In genomic region chr10:6320320-6321010, GRCh38 we compare ENCODE assay signal across 13 cellular contexts.
DNase-seq lines count a peak whose midpoint lies in the region; ATAC-seq and TF ChIP-seq lines count a peak whose summit lies in the region.
"Had no signal": no experiment of that assay in that cellular context is flagged by ENCODE, and none has a peak within 500 bp of the region (broad histone marks: within the 10 kb centered on the region; RNA-seq: fewer than 3 reads in every experiment).

No MANE protein-coding gene starts in this region.

- no peaks in the 10 kb centered on the region for H3K27me3 ChIP-seq in HAP-1 (ENCODE audit: low read depth)
- H3K27me3 ChIP-seq: pancreas, suprapubic skin had no signal

- H3K36me3 Mint-ChIP-seq in naive B cell (no peaks in the 10 kb centered on the region), type B pancreatic cell (no peaks in the 10 kb centered on the region)

- peak; percentile 81 for ATAC-seq in GM18868 (IDR thresholded peaks at IDR 0.05; ENCODE audit: unreplicated experiment)
- peak; percentile 97 for ATAC-seq in GM21576 (IDR thresholded peaks at IDR 0.05; ENCODE audit: unreplicated experiment)
- peak; percentile 89 for ATAC-seq in HG03432 (IDR thresholded peaks at IDR 0.05; ENCODE audit: unreplicated experiment)
- peak; percentile 98 for ATAC-seq in naive B cell (ENCODE audit: low read depth in 2 of 2)
- ATAC-seq: pancreas had no signal

- peak; percentile 61 for DNase-seq in naive B cell
- DNase-seq in HuH-7.5 (ENCODE audit: low spot score) = no peak
- DNase-seq in EL = no peak
- DNase-seq in type B pancreatic cell (ENCODE audit: extremely low spot score, unreplicated experiment) = no peak
- no peak for DNase-seq in HAP-1 (ENCODE audit: low spot score in 2 of 2)
- DNase-seq: activated CD4-positive, alpha-beta memory T cell treated with anti-CD3 and anti-CD28 coated beads for 36 hours; lower lobe of right lung; NCI-H1436 treated with DMSO at 0.1 percent for 48 hours; pancreas had no signal

- H3K4me3 ChIP-seq in HAP-1 = no peak overlapping the region
- H3K4me3 ChIP-seq: lower lobe of right lung, pancreas, suprapubic skin had no signal

- H3K4me3 Mint-ChIP-seq in naive B cell (peak overlapping the region in 3 of 8 donors; percentile 21 to 79 (median 76)), type B pancreatic cell (no peak overlapping the region)
- H3K4me3 Mint-ChIP-seq: activated CD4-positive, alpha-beta memory T cell treated with anti-CD3 and anti-CD28 coated beads for 36 hours had no signal

- no peaks in the 10 kb centered on the region for H3K4me1 ChIP-seq in HAP-1
- H3K4me1 ChIP-seq: lower lobe of right lung, pancreas, suprapubic skin had no signal

- in situ Hi-C loops in HAP-1 (cut with MboI; ENCODE audit: low sequenced_read_pairs) = no loop called here

- TF ChIP-seq CTCF in type B pancreatic cell (conservative IDR thresholded peaks at IDR 0.05) = no peak

- H3K4me1 Mint-ChIP-seq in naive B cell = peaks cover 16 to 37% (median 27%) of the 10 kb centered on the region in 3 donors
- no peaks in the 10 kb centered on the region for H3K4me1 Mint-ChIP-seq in type B pancreatic cell (ENCODE audit: unreplicated experiment)

- no peaks in the 10 kb centered on the region for H3K36me3 ChIP-seq in HAP-1 (replicated peaks)
- H3K36me3 ChIP-seq: lower lobe of right lung, pancreas, suprapubic skin had no signal

- no peaks in the 10 kb centered on the region for H3K9me3 ChIP-seq in HAP-1
- H3K9me3 ChIP-seq: lower lobe of right lung, pancreas, suprapubic skin had no signal

- no peaks in the 10 kb centered on the region for H3K27me3 Mint-ChIP-seq in naive B cell
- peaks cover 7% of the 10 kb centered on the region for H3K27me3 Mint-ChIP-seq in type B pancreatic cell
- H3K27me3 Mint-ChIP-seq: activated CD4-positive, alpha-beta memory T cell treated with anti-CD3 and anti-CD28 coated beads for 36 hours had no signal

- H3K27ac Mint-ChIP-seq in naive B cell = peak overlapping the region in 3 of 6 donors; percentile 16 to 76 (median 18)
- H3K27ac Mint-ChIP-seq in type B pancreatic cell = no peak overlapping the region
- H3K27ac Mint-ChIP-seq: activated CD4-positive, alpha-beta memory T cell treated with anti-CD3 and anti-CD28 coated beads for 36 hours had no signal

- H3K9me3 Mint-ChIP-seq in naive B cell (no peaks in the 10 kb centered on the region), type B pancreatic cell (peaks cover 4% of the 10 kb centered on the region)
- H3K9me3 Mint-ChIP-seq: activated CD4-positive, alpha-beta memory T cell treated with anti-CD3 and anti-CD28 coated beads for 36 hours had no signal
